ENCODE assay signal across 8 cellular contexts in genomic region chr7:6272481-6273323, GRCh38. TPM values are rescaled to one million over a fixed set of nuclear protein-coding genes. Genes with fewer than 3 reads are reported as not detected.
DNase-seq lines count a peak whose midpoint lies in the region; ATAC-seq and TF ChIP-seq lines count a peak whose summit lies in the region.

Gene CYTH3, minus strand, starts transcription at chr7:6272624. Its CDS starts 117 bp downstream, at chr7:6272507.

- H3K4me1 Mint-ChIP-seq in activated naive CD8-positive, alpha-beta T cell (ENCODE audit: low read depth), result peaks cover 19% of the 10 kb centered on the region
- H3K4me1 Mint-ChIP-seq in osteocyte (ENCODE audit: unreplicated experiment), result peaks cover 58% of the 10 kb centered on the region

- peak within 1 kb of the TSS; percentile 89 for H3K4me3 Mint-ChIP-seq in activated naive CD8-positive, alpha-beta T cell
- peak within 1 kb of the TSS; percentile 85 for H3K4me3 Mint-ChIP-seq in osteocyte (ENCODE audit: unreplicated experiment)

- DNase-seq in Daoy (ENCODE audit: low read depth) (peak; percentile 90), head of caudate nucleus (peak; percentile 20 to 95 (median 86)), osteocyte (ENCODE audit: extremely low spot score, unreplicated experiment) (peak; percentile 95), testis (peak; percentile 82)

- peak within 1 kb of the TSS; percentile 40; the same call in 1 of the 2 replicates for H3K9ac ChIP-seq in KMS-11

- no peaks in the 10 kb centered on the region for H3K9me3 Mint-ChIP-seq in activated naive CD8-positive, alpha-beta T cell (ENCODE audit: low read depth)
- H3K9me3 Mint-ChIP-seq in osteocyte (ENCODE audit: unreplicated experiment), result no peaks in the 10 kb centered on the region

- no peaks in the 10 kb centered on the region for H3K36me3 Mint-ChIP-seq in activated naive CD8-positive, alpha-beta T cell
- H3K36me3 Mint-ChIP-seq in osteocyte (ENCODE audit: unreplicated experiment), result no peaks in the 10 kb centered on the region

- no peaks in the 10 kb centered on the region for H3K79me2 ChIP-seq in KMS-11 (ENCODE audit: insufficient read depth, low read depth)

- H3K4me3 ChIP-seq in KMS-11 (IDR thresholded peaks at IDR 0.05; ENCODE audit: insufficient read depth, low read depth, low read length), result no peak within 1 kb of the TSS
- H3K4me3 ChIP-seq in testis, result peak within 1 kb of the TSS; percentile 86 to 91

- H3K27ac Mint-ChIP-seq in activated naive CD8-positive, alpha-beta T cell, result no peak within 1 kb of the TSS
- H3K27ac Mint-ChIP-seq in osteocyte (ENCODE audit: unreplicated experiment), result peak within 1 kb of the TSS; percentile 93

- intact Hi-C loops in head of caudate nucleus (cut with DNase I) (no loop called here), testis (cut with DNase I; ENCODE audit: low total_unique reads) (no loop called here)

- peak; percentile 77 for ATAC-seq in GM21717 (IDR thresholded peaks at IDR 0.05; ENCODE audit: unreplicated experiment)
- peak; percentile 73 for ATAC-seq in SK-N-SH treated with all-trans-retinoic acid at 6 μM for 48 hours

- H3K9me3 ChIP-seq in testis, result no peaks in the 10 kb centered on the region

- peak within 1 kb of the TSS; percentile 62 for H3K4me2 ChIP-seq in KMS-11

- H3K36me3 ChIP-seq in KMS-11 (ENCODE audit: insufficient read depth) (no peaks in the 10 kb centered on the region), testis (ENCODE audit: low read depth, missing control alignments) (no peaks in the 10 kb centered on the region)

- H3K27ac ChIP-seq in KMS-11, result no peak within 1 kb of the TSS
- H3K27ac ChIP-seq in testis, result peak within 1 kb of the TSS in 1 of 2 donors; percentile 76

- H3K4me1 ChIP-seq in KMS-11 (ENCODE audit: low read depth, poor library complexity, severe bottlenecking), result peaks cover 4% of the 10 kb centered on the region
- peaks cover 31% of the 10 kb centered on the region for H3K4me1 ChIP-seq in testis

- no peak for TF ChIP-seq POLR2A in testis (IDR thresholded peaks at IDR 0.05)

- H4K20me1 ChIP-seq in KMS-11 (ENCODE audit: insufficient read depth), result no peaks in the 10 kb centered on the region

- H2AFZ ChIP-seq in KMS-11 (ENCODE audit: low read depth), result peak within 1 kb of the TSS; percentile 84

- TF ChIP-seq CTCF in KMS-11 (conservative IDR thresholded peaks at IDR 0.05; ENCODE audit: low read depth, low read length) (no peak), osteocyte (IDR thresholded peaks at IDR 0.05) (no peak), testis (IDR thresholded peaks at IDR 0.05) (no peak)

- H3K27me3 ChIP-seq in KMS-11 (ENCODE audit: insufficient read depth, low read depth) (no peaks in the 10 kb centered on the region), testis (no peaks in the 10 kb centered on the region)

- H3K27me3 Mint-ChIP-seq in activated naive CD8-positive, alpha-beta T cell, result peaks cover 5% of the 10 kb centered on the region
- H3K27me3 Mint-ChIP-seq in osteocyte (ENCODE audit: unreplicated experiment), result no peaks in the 10 kb centered on the region

- WGBS in testis, 2 donors, result 5 to 27% methylated on average over 6 to 52 of the region's 67 CpGs

TF ChIP-seq in SK-N-SH treated with all-trans-retinoic acid at 6 μM for 48 hours, 23 proteins besides CTCF, POLR2A, EP300 and RAD21:
- TF ChIP-seq CSRNP3 (CRISPR knock-in tag; IDR thresholded peaks at IDR 0.05) (no peak), POU6F1 (CRISPR knock-in tag; IDR thresholded peaks at IDR 0.05; ENCODE audit: borderline replicate concordance, low read depth) (no peak), SNAI2 (CRISPR knock-in tag; IDR thresholded peaks at IDR 0.05) (0 out of 2 replicates have a peak, but pooled peaks have one; percentile 55), ZFP3 (CRISPR knock-in tag; IDR thresholded peaks at IDR 0.05) (0 out of 2 replicates have a peak, but pooled peaks have one; percentile 43), ESRRG (CRISPR knock-in tag; IDR thresholded peaks at IDR 0.05) (no peak), CREB5 (CRISPR knock-in tag; IDR thresholded peaks at IDR 0.05; ENCODE audit: low read depth) (no peak)
TF ChIP-seq in SK-N-SH treated with all-trans-retinoic acid at 6 μM for 48 hours: peak in this region for 2.

RNA-seq across cellular contexts. Expression of gene CYTH3, which starts in this region (rescaled TPM):
- total RNA-seq in Daoy (2014; rRNA removed; shearing (Covaris generic)), result 8.4 and 10.2 TPM in 2 replicates
- total RNA-seq in osteocyte, result 63.9 and 66.6 TPM in 2 replicates
- total RNA-seq in testis, result 10 to 100 TPM; 65.5 to 82.2 TPM
- polyA plus RNA-seq in testis (ENCODE audit: insufficient read depth, low read depth, low replicate concordance), result 49.3 TPM
